24 cellular contexts compared by ENCODE assay signal in genomic region chr7:6310594-6310993, GRCh38. TPM values are rescaled to one million over a fixed set of nuclear protein-coding genes. Genes with fewer than 3 reads are reported as not detected.
DNase-seq lines count a peak whose midpoint lies in the region; ATAC-seq, FAIRE-seq and TF ChIP-seq lines count a peak whose summit lies in the region.
"Had no signal": no experiment of that assay in that cellular context is flagged by ENCODE, and none has a peak within 500 bp of the region (broad histone marks: within the 10 kb centered on the region; RNA-seq: fewer than 3 reads in every experiment).

No MANE protein-coding gene starts in this region.

- TF ChIP-seq CTCF in SK-N-SH (IDR thresholded peaks at IDR 0.05) (no peak), HEK293 (tag by site-specific recombination; IDR thresholded peaks at IDR 0.05) (no peak), kidney (IDR thresholded peaks at IDR 0.05; ENCODE audit: borderline replicate concordance, extremely low read depth, insufficient read depth) (no peak)

- no peaks in the 10 kb centered on the region for H4K20me1 ChIP-seq in SK-N-SH (ENCODE audit: insufficient read depth)
- H4K20me1 ChIP-seq: BLaER1 treated with 17β-estradiol and CSF1 and Interleukin-3, amounts not matched to agents 10 nM and 100 nM had no signal

- H3K9ac ChIP-seq in SK-N-SH (no peak overlapping the region), kidney (ENCODE audit: low read length in 2 of 2) (no peak overlapping the region)
- H3K9ac ChIP-seq: BLaER1 treated with 17β-estradiol and CSF1 and Interleukin-3, amounts not matched to agents 10 nM and 100 nM had no signal

- H3K27ac ChIP-seq in SK-N-SH (ENCODE audit: low read depth in 2 of 2, low read length in 1 of 2) (no peak overlapping the region), HEK293 (ENCODE audit: extremely low read depth, low read depth, low read length) (no peak overlapping the region), kidney (ENCODE audit: low read depth in 2 of 2, low read length in 2 of 2) (no peak overlapping the region)
- H3K27ac ChIP-seq: 22Rv1; BLaER1 treated with 17β-estradiol and CSF1 and Interleukin-3, amounts not matched to agents 10 nM and 100 nM; C4-2B had no signal

- H3K36me3 ChIP-seq in SK-N-SH (replicated peaks in 1 of 2; ENCODE audit: control insufficient read depth in 1 of 2, insufficient read depth in 2 of 2, low read length in 1 of 2) (no peaks in the 10 kb centered on the region), HEK293 (ENCODE audit: control insufficient read depth in 2 of 2, insufficient read depth in 1 of 2, low read length in 2 of 2) (no peaks in the 10 kb centered on the region), kidney (ENCODE audit: control insufficient read depth in 1 of 2, insufficient read depth in 2 of 2, low read length in 2 of 2) (no peaks in the 10 kb centered on the region)
- H3K36me3 ChIP-seq: BLaER1 treated with 17β-estradiol and CSF1 and Interleukin-3, amounts not matched to agents 10 nM and 100 nM had no signal

- CTCF ChIA-PET in SK-N-SH (lab: Yijun Ruan, JAX) (interaction anchor here (0.6 kb wide), 1 partner anchor 95 kb away, joined by 3 read pairs; no protein-coding TSS in a partner anchor), HEK293 (lab: Yijun Ruan, JAX) (interaction anchor here (0.6 to 0.7 kb wide), 2 partner anchors 161 to 1144 kb away, joined by 3 read pairs; no protein-coding TSS in a partner anchor)

- no peak for DNase-seq in SK-N-SH
- peak; percentile 1 for DNase-seq in kidney
- DNase-seq in COLO668 (lab: John Stamatoyannopoulos, UW; ENCODE audit: unreplicated experiment) = no peak
- DNase-seq in NCI-H2107 treated with DMSO at 0.1 percent for 48 hours (lab: John Stamatoyannopoulos, UW; ENCODE audit: unreplicated experiment) = no peak
- DNase-seq: AML-193; CD4-positive, alpha-beta T cell; CD8-positive, alpha-beta T cell; COR-L47; DMS 273 treated with DMSO at 0.1 percent for 48 hours; DMS153; DMS53; DND-41; EL; GDM1 had no signal

- no peak for TF ChIP-seq EP300 in SK-N-SH (IDR thresholded peaks at IDR 0.05; ENCODE audit: borderline replicate concordance in 1 of 2, low read depth in 1 of 2, low read length in 1 of 2)

- FAIRE-seq in kidney (lab: Jason Lieb, UNC) = no peak
- FAIRE-seq: A549, GM12878, GM12892, GM18507, GM19239 had no signal

- ATAC-seq in SK-N-SH treated with all-trans-retinoic acid at 6 μM for 48 hours = no peak
- ATAC-seq: A549; CD8-positive, alpha-beta T cell; GM12878 had no signal

- H3K79me2 ChIP-seq in SK-N-SH (ENCODE audit: insufficient read depth) = no peaks in the 10 kb centered on the region

- H3F3A ChIP-seq in SK-N-SH (replicated peaks; ENCODE audit: insufficient read depth) = peaks cover 33% of the 10 kb centered on the region

- WGBS in SK-N-SH (ENCODE audit: low lambda C conversion rate) = 81% methylated on average over 4 of the region's 4 CpGs

- TF ChIP-seq RAD21 in SK-N-SH (IDR thresholded peaks at IDR 0.05; ENCODE audit: low read length) = no peak

- H3K9me2 ChIP-seq in SK-N-SH = no peaks in the 10 kb centered on the region

- no peak overlapping the region for H3K4me3 ChIP-seq in SK-N-SH (ENCODE audit: low read depth in 2 of 2, low read length in 1 of 2)
- H3K4me3 ChIP-seq in HEK293 (ENCODE audit: low read depth, low read length) = no peak overlapping the region
- no peak overlapping the region for H3K4me3 ChIP-seq in kidney (ENCODE audit: low read length in 2 of 2)
- H3K4me3 ChIP-seq: A549; BLaER1 treated with 17β-estradiol and CSF1 and Interleukin-3, amounts not matched to agents 10 nM and 100 nM; GM12878 had no signal

- no peak overlapping the region for H3K4me2 ChIP-seq in SK-N-SH
- H3K4me2 ChIP-seq: A549; BLaER1 treated with 17β-estradiol and CSF1 and Interleukin-3, amounts not matched to agents 10 nM and 100 nM had no signal

- H3K9me3 ChIP-seq in SK-N-SH (no peaks in the 10 kb centered on the region), HEK293 (ENCODE audit: control insufficient read depth, insufficient read depth, low read depth, low read length) (no peaks in the 10 kb centered on the region), kidney (ENCODE audit: control insufficient read depth in 1 of 2, low read length in 2 of 2) (no peaks in the 10 kb centered on the region)
- H3K9me3 ChIP-seq: A549; BLaER1 treated with 17β-estradiol and CSF1 and Interleukin-3, amounts not matched to agents 10 nM and 100 nM had no signal

- no peak overlapping the region for H2AFZ ChIP-seq in SK-N-SH (ENCODE audit: low read depth)

- intact Hi-C loops in kidney (cut with DNase I) = no loop called here

- no peaks in the 10 kb centered on the region for H3K27me3 ChIP-seq in SK-N-SH (ENCODE audit: insufficient read depth)
- H3K27me3 ChIP-seq: BLaER1 treated with 17β-estradiol and CSF1 and Interleukin-3, amounts not matched to agents 10 nM and 100 nM had no signal

- POLR2A ChIA-PET in SK-N-SH (lab: Yijun Ruan, JAX) (interaction anchor here (0.7 kb wide), 1 partner anchor 97 kb away, joined by 3 read pairs; no protein-coding TSS in a partner anchor), HEK293 (lab: Yijun Ruan, JAX) (no interaction called here)

- H3K4me1 ChIP-seq in SK-N-SH (ENCODE audit: control insufficient read depth in 1 of 2, insufficient read depth in 2 of 2, low read depth in 1 of 2, low read length in 1 of 2) (peaks cover 0 to 9% of the 10 kb centered on the region in 2 experiments; a peak in 1 of 4 replicates), HEK293 (ENCODE audit: control insufficient read depth, insufficient read depth, low read length) (no peaks in the 10 kb centered on the region), kidney (ENCODE audit: control insufficient read depth in 1 of 2, insufficient read depth in 1 of 2, low read depth in 1 of 2, low read length in 2 of 2) (no peaks in the 10 kb centered on the region)

TF ChIP-seq in SK-N-SH treated with all-trans-retinoic acid at 6 μM for 48 hours, 23 proteins besides CTCF, POLR2A, EP300 and RAD21:
- TF ChIP-seq, protein P1, sequence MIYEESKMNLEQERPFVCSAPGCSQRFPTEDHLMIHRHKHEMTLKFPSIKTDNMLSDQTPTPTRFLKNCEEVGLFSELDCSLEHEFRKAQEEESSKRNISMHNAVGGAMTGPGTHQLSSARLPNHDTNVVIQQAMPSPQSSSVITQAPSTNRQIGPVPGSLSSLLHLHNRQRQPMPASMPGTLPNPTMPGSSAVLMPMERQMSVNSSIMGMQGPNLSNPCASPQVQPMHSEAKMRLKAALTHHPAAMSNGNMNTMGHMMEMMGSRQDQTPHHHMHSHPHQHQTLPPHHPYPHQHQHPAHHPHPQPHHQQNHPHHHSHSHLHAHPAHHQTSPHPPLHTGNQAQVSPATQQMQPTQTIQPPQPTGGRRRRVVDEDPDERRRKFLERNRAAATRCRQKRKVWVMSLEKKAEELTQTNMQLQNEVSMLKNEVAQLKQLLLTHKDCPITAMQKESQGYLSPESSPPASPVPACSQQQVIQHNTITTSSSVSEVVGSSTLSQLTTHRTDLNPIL (CRISPR knock-in tag; IDR thresholded peaks at IDR 0.05; ENCODE audit: low read depth) = no peak
- TF ChIP-seq ZNF8 (CRISPR knock-in tag; IDR thresholded peaks at IDR 0.05) = peak; percentile 72

TF ChIP-seq in SK-N-SH, 30 proteins besides CTCF, POLR2A, EP300 and RAD21 (continues in another document):
- TF ChIP-seq GABPA (IDR thresholded peaks at IDR 0.05; ENCODE audit: low read depth) (no peak), TEAD4 (IDR thresholded peaks at IDR 0.05; ENCODE audit: borderline replicate concordance, insufficient read depth) (no peak), YY1 (IDR thresholded peaks at IDR 0.05; ENCODE audit: low read depth) (no peak), RFX5 (IDR thresholded peaks at IDR 0.05; ENCODE audit: low read length) (no peak)
- TF ChIP-seq, protein P2, sequence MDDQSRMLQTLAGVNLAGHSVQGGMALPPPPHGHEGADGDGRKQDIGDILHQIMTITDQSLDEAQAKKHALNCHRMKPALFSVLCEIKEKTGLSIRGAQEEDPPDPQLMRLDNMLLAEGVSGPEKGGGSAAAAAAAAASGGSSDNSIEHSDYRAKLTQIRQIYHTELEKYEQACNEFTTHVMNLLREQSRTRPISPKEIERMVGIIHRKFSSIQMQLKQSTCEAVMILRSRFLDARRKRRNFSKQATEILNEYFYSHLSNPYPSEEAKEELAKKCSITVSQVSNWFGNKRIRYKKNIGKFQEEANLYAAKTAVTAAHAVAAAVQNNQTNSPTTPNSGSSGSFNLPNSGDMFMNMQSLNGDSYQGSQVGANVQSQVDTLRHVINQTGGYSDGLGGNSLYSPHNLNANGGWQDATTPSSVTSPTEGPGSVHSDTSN (IDR thresholded peaks at IDR 0.05) = no peak

TF ChIP-seq in HEK293, 187 proteins besides CTCF, POLR2A, EP300 and RAD21:
- TF ChIP-seq ZNF146 (tag by site-specific recombination; IDR thresholded peaks at IDR 0.05) (peak; percentile 59; the same call in 1 of the 2 replicates), ZNF830 (tag by site-specific recombination; IDR thresholded peaks at IDR 0.05; ENCODE audit: low read depth) (no peak)
TF ChIP-seq in HEK293: peak in this region for 1.

RNA-seq across cellular contexts. Expression of gene CYTH3, which starts 38.2 kb away (rescaled TPM):
- polyA plus RNA-seq in SK-N-SH (2012; rRNA removed) = 55.1 and 56.8 TPM in 2 replicates
- polyA plus RNA-seq in SK-N-SH (2012; cell fraction: cytosol; rRNA removed) = 28.3 and 39.7 TPM in 2 replicates
- 98.4 and 108 TPM in 2 replicates for polyA plus RNA-seq in SK-N-SH (2012; cell fraction: nucleus; rRNA removed)
- total RNA-seq in kidney = 18.5 TPM
- polyA plus RNA-seq in kidney (ENCODE audit: insufficient read depth, low read depth, low replicate concordance) = 9.1 TPM

RNA-seq across cellular contexts. Expression of gene FAM220A, which starts 38.2 kb away (rescaled TPM):
- polyA plus RNA-seq in SK-N-SH (2012; rRNA removed) (16.1 and 18.5 TPM in 2 replicates), kidney (ENCODE audit: insufficient read depth, low read depth, low replicate concordance) (11.8 TPM)
- 20.3 and 20.6 TPM in 2 replicates for polyA plus RNA-seq in SK-N-SH (2012; cell fraction: cytosol; rRNA removed)
- 9.0 and 9.6 TPM in 2 replicates for polyA plus RNA-seq in SK-N-SH (2012; cell fraction: nucleus; rRNA removed)
- 11.6 TPM for total RNA-seq in kidney
